16 cellular contexts compared by ENCODE assay signal in the genomic region with DNA sequence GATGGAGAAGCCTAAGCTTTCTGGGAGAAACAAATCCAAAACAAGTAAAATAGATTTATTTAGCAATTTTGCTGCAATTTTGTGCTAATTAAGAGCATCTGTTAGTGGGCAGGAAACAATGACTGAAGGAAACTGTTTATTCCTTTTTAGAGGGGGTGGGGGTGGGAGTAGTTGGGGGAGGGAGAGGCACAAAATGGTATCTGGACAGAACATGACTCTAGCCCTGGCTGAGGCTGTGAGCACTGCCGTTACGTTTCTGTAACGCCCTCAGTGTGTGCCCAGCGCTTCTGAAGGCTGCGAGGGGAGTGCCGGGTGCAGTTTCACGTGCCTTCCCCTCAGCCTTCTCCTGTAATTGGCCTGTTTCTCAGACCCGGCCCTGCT. TPM values are rescaled to one million over a fixed set of nuclear protein-coding genes. Genes with fewer than 3 reads are reported as not detected.
DNase-seq lines count a peak whose midpoint lies in the region; ATAC-seq, FAIRE-seq and TF ChIP-seq lines count a peak whose summit lies in the region.
"Had no signal": no experiment of that assay in that cellular context is flagged by ENCODE, and none has a peak within 500 bp of the region (broad histone marks: within the 10 kb centered on the region; RNA-seq: fewer than 3 reads in every experiment).

No MANE protein-coding gene starts in this region.

- DNase-seq in DMS 273 (lab: John Stamatoyannopoulos, UW; ENCODE audit: unreplicated experiment) (peak; percentile 35), DMS 273 treated with DMSO at 0.1 percent for 48 hours (lab: John Stamatoyannopoulos, UW) (no peak), dorsolateral prefrontal cortex (no peak), urothelium cell line (ENCODE audit: low spot score) (peak; percentile 40), hepatic stellate cell (ENCODE audit: low spot score) (no peak)
- DNase-seq in activated naive CD4-positive, alpha-beta T cell treated with anti-CD3 and anti-CD28 coated beads, Interleukin-2, amount 50 U/mL, for 72 hours (ENCODE audit: low spot score in 2 of 2): no peak
- DNase-seq: activated gamma-delta T cell treated with Interleukin-2 at 50 U/mL for 16 hours, H9, islet precursor cell, NCI-H187 treated with DMSO at 0.1 percent for 48 hours had no signal

- peak overlapping the region in 44 of 59 donors; percentile 0 to 49 (median 30) for H3K4me3 ChIP-seq in dorsolateral prefrontal cortex

- H3K27ac Mint-ChIP-seq in nephron: peak overlapping the region; percentile 95 to 99 (median 97)
- H3K27ac Mint-ChIP-seq in activated naive CD4-positive, alpha-beta T cell treated with anti-CD3 and anti-CD28 coated beads, Interleukin-2, amount 50 U/mL, for 72 hours: no peak overlapping the region
- H3K27ac Mint-ChIP-seq: H9 had no signal

- peaks cover 10% of the 10 kb centered on the region for H3K27me3 Mint-ChIP-seq in nephron (ENCODE audit: low read depth)

- TF ChIP-seq CTCF in dorsolateral prefrontal cortex (IDR thresholded peaks at IDR 0.05 in 54 of 56, conservative IDR thresholded peaks at IDR 0.05 in 2 of 56; ENCODE audit: low read depth in 1 of 56, partially characterized antibody in 56 of 56) (no peak), nephron (IDR thresholded peaks at IDR 0.05; ENCODE audit: unreplicated experiment in 3 of 3) (no peak)

- H3K27ac ChIP-seq in dorsolateral prefrontal cortex: peak overlapping the region in 55 of 59 donors; percentile 53 to 92 (median 82)
- H3K27ac ChIP-seq: 22Rv1, RWPE1 had no signal

- H3K36me3 Mint-ChIP-seq in nephron (ENCODE audit: low read depth): no peaks in the 10 kb centered on the region
- no peaks in the 10 kb centered on the region for H3K36me3 Mint-ChIP-seq in activated naive CD4-positive, alpha-beta T cell treated with anti-CD3 and anti-CD28 coated beads, Interleukin-2, amount 50 U/mL, for 72 hours

- ATAC-seq in activated naive CD4-positive, alpha-beta T cell treated with anti-CD3 and anti-CD28 coated beads, Interleukin-2, amount 50 U/mL, for 72 hours: no peak
- ATAC-seq in GM19351 (IDR thresholded peaks at IDR 0.05; ENCODE audit: unreplicated experiment): no peak
- ATAC-seq: activated CD4-positive, CD25-positive, alpha-beta regulatory T cell treated with anti-CD3 and anti-CD28 coated beads, Interleukin-2, amount 50 U/mL, for 24 hours had no signal

- peak overlapping the region; percentile 54 to 71 (median 60) for H3K4me3 Mint-ChIP-seq in nephron
- H3K4me3 Mint-ChIP-seq: H9 had no signal

- peaks cover 88% of the 10 kb centered on the region for H3K4me1 Mint-ChIP-seq in nephron

- FAIRE-seq in urothelium cell line (lab: Jason Lieb, UNC): no peak
- FAIRE-seq: G401.6 had no signal

- H3K9me3 Mint-ChIP-seq in nephron: no peaks in the 10 kb centered on the region
- H3K9me3 Mint-ChIP-seq in activated naive CD4-positive, alpha-beta T cell treated with anti-CD3 and anti-CD28 coated beads, Interleukin-2, amount 50 U/mL, for 72 hours: no peaks in the 10 kb centered on the region
- H3K9me3 Mint-ChIP-seq: H9 had no signal

- H3K27me3 ChIP-seq in dorsolateral prefrontal cortex: no peaks in the 10 kb centered on the region

- intact Hi-C loops in dorsolateral prefrontal cortex (cut with DNase I): no loop called here

RNA-seq across cellular contexts. Expression of a gene that starts 28.8 kb away (rescaled TPM):
- 10 to 100 TPM in 1 of 120 experiments, 1 to 10 TPM in 119; 2.2 to 10.3 (median 4.6) TPM for total RNA-seq in dorsolateral prefrontal cortex
- total RNA-seq in activated naive CD4-positive, alpha-beta T cell treated with anti-CD3 and anti-CD28 coated beads, Interleukin-2, amount 50 U/mL, for 72 hours: not detected

Comparison
In these comparisons a context has a peak if more than half of its experiments do, and no peak if none do; other contexts are left out.
1. DNase-seq: peak in DMS 273 (single experiment) and urothelium cell line (single experiment); none in DMS 273 treated with DMSO at 0.1 percent for 48 hours (single experiment), dorsolateral prefrontal cortex (0 of 10), hepatic stellate cell (single experiment) and activated naive CD4-positive, alpha-beta T cell treated with anti-CD3 and anti-CD28 coated beads, Interleukin-2, amount 50 U/mL, for 72 hours (0 of 2).
2. H3K27ac Mint-ChIP-seq: peak in nephron (3 of 3); none in activated naive CD4-positive, alpha-beta T cell treated with anti-CD3 and anti-CD28 coated beads, Interleukin-2, amount 50 U/mL, for 72 hours (0 of 2).